In the genomic region with DNA sequence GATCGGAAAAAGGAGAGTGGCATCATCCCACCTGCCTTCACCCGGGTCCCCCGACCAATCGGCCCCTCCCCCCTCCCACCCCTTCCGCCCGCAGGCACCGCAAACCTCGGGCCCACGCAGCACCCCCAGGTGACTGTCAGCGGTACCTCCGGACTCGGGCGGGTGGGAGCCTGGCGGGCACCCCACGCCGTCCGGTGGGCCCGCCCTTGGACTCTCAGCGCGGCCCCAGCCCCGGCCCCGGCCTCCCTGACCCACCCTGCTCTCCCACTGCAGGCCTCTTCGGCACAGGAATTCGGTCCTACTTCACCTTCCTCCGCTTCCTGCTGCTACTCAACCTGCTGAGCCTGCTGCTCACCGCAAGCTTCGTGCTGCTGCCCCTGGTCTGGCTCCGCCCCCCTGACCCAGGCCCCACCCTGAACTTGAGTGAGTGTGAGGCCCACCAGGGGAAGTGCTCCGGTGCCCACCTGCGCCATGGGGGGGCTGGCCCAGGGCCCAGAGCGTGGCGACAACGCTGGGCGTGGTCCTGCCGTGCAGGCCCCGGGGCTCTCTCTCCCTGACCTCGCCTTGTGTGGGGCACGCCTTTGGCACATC, we compare ENCODE assay signal across 9 cellular contexts. TPM values are rescaled to one million over a fixed set of nuclear protein-coding genes. Genes with fewer than 3 reads are reported as not detected.
DNase-seq lines count a peak whose midpoint lies in the region; ATAC-seq lines count a peak whose summit lies in the region.
"Had no signal": no experiment of that assay in that cellular context is flagged by ENCODE, and none has a peak within 500 bp of the region (broad histone marks: within the 10 kb centered on the region; RNA-seq: fewer than 3 reads in every experiment).

No MANE protein-coding gene starts in this region.

- no peaks in the 10 kb centered on the region for H3K9me3 Mint-ChIP-seq in activated CD8-positive, alpha-beta memory T cell treated with anti-CD3 and anti-CD28 coated beads, Interleukin-2, amount 10 ng/mL, durations not matched to agents 7 days and 5 days (ENCODE audit: low read depth)

- DNase-seq in activated CD8-positive, alpha-beta memory T cell treated with anti-CD3 and anti-CD28 coated beads, Interleukin-2, amount 10 ng/mL, durations not matched to agents 7 days and 5 days, result peak; percentile 91
- DNase-seq in activated CD8-positive, alpha-beta memory T cell treated with anti-CD3 and anti-CD28 coated beads for 24 hours, result no peak
- DNase-seq in activated CD4-positive, alpha-beta T cell treated with anti-CD3 and anti-CD28 coated beads, Interleukin-2, amount 50 U/mL, for 4 hours, result peak; percentile 53 to 62
- DNase-seq in left ventricle myocardium superior, result peak; percentile 39
- peak; percentile 69 for DNase-seq in stimulated activated CD4-positive, alpha-beta T cell treated with anti-CD3 and anti-CD28 coated beads, Interleukin-4, amount 100 ng/mL, for 1 hour

- peak overlapping the region; percentile 87 for H3K27ac Mint-ChIP-seq in activated CD8-positive, alpha-beta memory T cell treated with anti-CD3 and anti-CD28 coated beads, Interleukin-2, amount 10 ng/mL, durations not matched to agents 7 days and 5 days

- peak overlapping the region; percentile 72 for H3K4me3 Mint-ChIP-seq in activated CD8-positive, alpha-beta memory T cell treated with anti-CD3 and anti-CD28 coated beads, Interleukin-2, amount 10 ng/mL, durations not matched to agents 7 days and 5 days

- H3K27me3 Mint-ChIP-seq in activated CD8-positive, alpha-beta memory T cell treated with anti-CD3 and anti-CD28 coated beads, Interleukin-2, amount 10 ng/mL, durations not matched to agents 7 days and 5 days, result no peaks in the 10 kb centered on the region

- H3K36me3 Mint-ChIP-seq in activated CD8-positive, alpha-beta memory T cell treated with anti-CD3 and anti-CD28 coated beads, Interleukin-2, amount 10 ng/mL, durations not matched to agents 7 days and 5 days, result peaks cover 55% of the 10 kb centered on the region

- peaks cover 61% of the 10 kb centered on the region for H3K4me1 Mint-ChIP-seq in activated CD8-positive, alpha-beta memory T cell treated with anti-CD3 and anti-CD28 coated beads, Interleukin-2, amount 10 ng/mL, durations not matched to agents 7 days and 5 days

- ATAC-seq in activated CD8-positive, alpha-beta memory T cell treated with anti-CD3 and anti-CD28 coated beads, Interleukin-2, amount 10 ng/mL, durations not matched to agents 7 days and 5 days, result peak; percentile 4
- ATAC-seq in left ventricle myocardium superior, result no peak
- no peak for ATAC-seq in GM21717 (IDR thresholded peaks at IDR 0.05; ENCODE audit: unreplicated experiment)
- ATAC-seq in GM19463 (IDR thresholded peaks at IDR 0.05; ENCODE audit: unreplicated experiment), result no peak
- ATAC-seq in GM21825 (IDR thresholded peaks at IDR 0.05; ENCODE audit: unreplicated experiment), result no peak

- intact Hi-C loops in left ventricle myocardium superior (cut with micrococcal nuclease), result no loop called here

- CTCF ChIA-PET in activated CD8-positive, alpha-beta memory T cell treated with anti-CD3 and anti-CD28 coated beads, Interleukin-2, amount 10 ng/mL, durations not matched to agents 7 days and 5 days (lab: Charles Lee), result interaction anchor here (10.0 to 17.0 kb wide), 2 partner anchors 8 to 21 kb away, joined by 179 to 257 read pairs; a partner anchor contains a TSS

RNA-seq across cellular contexts. Expression of a gene that starts 1.6 kb away (rescaled TPM):
- 100 to 1,000 TPM; 251 to 292 TPM for total RNA-seq in activated CD8-positive, alpha-beta memory T cell treated with anti-CD3 and anti-CD28 coated beads, Interleukin-2, amount 10 ng/mL, durations not matched to agents 7 days and 5 days
- total RNA-seq in left ventricle myocardium superior, result 1.5 TPM
- total RNA-seq: Daoy had no signal

RNA-seq across cellular contexts. Expression of a gene that starts 3.6 kb away (rescaled TPM):
- 100 to 1,000 TPM; 347 to 431 TPM for total RNA-seq in activated CD8-positive, alpha-beta memory T cell treated with anti-CD3 and anti-CD28 coated beads, Interleukin-2, amount 10 ng/mL, durations not matched to agents 7 days and 5 days
- 69.2 TPM for total RNA-seq in left ventricle myocardium superior

RNA-seq across cellular contexts. Expression of a gene that starts 14.0 kb away (rescaled TPM):
- not detected for total RNA-seq in activated CD8-positive, alpha-beta memory T cell treated with anti-CD3 and anti-CD28 coated beads, Interleukin-2, amount 10 ng/mL, durations not matched to agents 7 days and 5 days
- total RNA-seq in left ventricle myocardium superior, result not detected
- total RNA-seq: Daoy had no signal

RNA-seq across cellular contexts. Expression of a gene that starts 36.2 kb away (rescaled TPM):
- total RNA-seq in activated CD8-positive, alpha-beta memory T cell treated with anti-CD3 and anti-CD28 coated beads, Interleukin-2, amount 10 ng/mL, durations not matched to agents 7 days and 5 days, result 10 to 100 TPM; 41.2 to 80.3 TPM
- total RNA-seq in left ventricle myocardium superior, result 120 TPM

RNA-seq across cellular contexts. Expression of a gene that starts 54.7 kb away (rescaled TPM):
- total RNA-seq in activated CD8-positive, alpha-beta memory T cell treated with anti-CD3 and anti-CD28 coated beads, Interleukin-2, amount 10 ng/mL, durations not matched to agents 7 days and 5 days, result 100 to 1,000 TPM; 145 to 164 TPM
- total RNA-seq in left ventricle myocardium superior, result 2.1 TPM

Comparison
In these comparisons a context has a peak if more than half of its experiments do, and no peak if none do; other contexts are left out.
1. RNA of a gene that starts 1.6 kb away (total RNA-seq): 251 to 292 TPM in activated CD8-positive, alpha-beta memory T cell treated with anti-CD3 and anti-CD28 coated beads, Interleukin-2, amount 10 ng/mL, durations not matched to agents 7 days and 5 days; 1.5 TPM in left ventricle myocardium superior (single experiment); every median in the first group is over 100 times any median in the second.